ENCODE assay signal across 8 cellular contexts in the genomic region with DNA sequence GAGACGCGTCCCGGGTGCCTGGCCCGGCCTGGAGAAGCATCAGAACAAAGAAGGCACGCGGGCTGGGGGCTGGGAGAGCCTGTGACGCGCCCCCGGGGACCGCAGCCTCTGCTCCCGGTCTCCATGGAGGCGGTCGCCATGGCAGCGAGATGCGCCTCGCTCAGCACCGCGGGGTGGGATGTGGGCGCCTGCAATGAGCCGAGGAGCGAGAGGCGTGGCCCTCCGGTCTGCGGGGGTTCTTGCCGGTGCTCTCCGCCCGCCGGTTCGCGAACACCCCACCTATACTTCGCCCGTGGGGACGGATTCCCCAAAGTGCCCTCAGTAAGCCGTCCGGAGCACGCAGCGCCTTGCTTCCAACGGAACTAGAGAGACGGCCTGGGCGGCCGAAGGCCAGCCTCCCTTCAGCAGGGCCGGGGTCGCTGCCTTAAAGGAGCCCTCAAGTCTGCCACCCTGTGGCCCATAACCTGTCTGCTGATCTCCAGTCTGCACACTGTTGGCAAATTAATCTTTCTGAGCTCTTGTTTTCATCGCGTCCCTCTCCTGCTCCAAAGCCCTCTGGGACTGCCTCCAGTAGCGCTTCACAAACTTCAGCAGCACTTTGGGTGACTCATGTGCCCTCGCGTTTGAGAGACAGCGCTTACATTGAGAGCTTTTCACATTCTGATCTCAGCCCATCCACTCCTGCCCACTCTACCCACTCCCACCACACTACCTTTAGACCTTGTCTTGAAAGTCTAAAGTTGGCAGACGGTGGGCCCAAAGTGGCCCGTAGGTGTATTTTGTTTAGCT. TPM values are rescaled to one million over a fixed set of nuclear protein-coding genes. Genes with fewer than 3 reads are reported as not detected.
DNase-seq lines count a peak whose midpoint lies in the region; ATAC-seq and TF ChIP-seq lines count a peak whose summit lies in the region.

No MANE protein-coding gene starts in this region.

- H3K36me3 ChIP-seq in duodenal mucosa (ENCODE audit: control insufficient read depth in 1 of 2, insufficient read depth in 2 of 2, low read length in 2 of 2) (no peaks in the 10 kb centered on the region), lower lobe of right lung (no peaks in the 10 kb centered on the region)

- peak; percentile 82 for DNase-seq in AG08396 (ENCODE audit: low spot score)
- DNase-seq in NCI-H69 (lab: John Stamatoyannopoulos, UW) = peak; percentile 94
- peak; percentile 74 to 78 for DNase-seq in activated CD4-positive, alpha-beta T cell treated with anti-CD3 and anti-CD28 coated beads, Interleukin-2, amount 50 U/mL, for 4 hours
- peak; percentile 84 for DNase-seq in lower lobe of right lung
- peak; percentile 57 to 76 (median 60) for DNase-seq in stimulated activated CD4-positive, alpha-beta T cell treated with anti-CD3 and anti-CD28 coated beads, TNF-alpha, amount 100 ng/mL, for 24 hours (ENCODE audit: low read depth in 3 of 3)

- intact Hi-C loops in lower lobe of right lung (cut with DNase I) = no loop called here

- H3K4me3 ChIP-seq in duodenal mucosa (ENCODE audit: low read depth in 1 of 2, low read length in 2 of 2) (peak overlapping the region; percentile 83 to 89), lower lobe of right lung (peak overlapping the region; percentile 65)

- peaks cover 34 to 41% of the 10 kb centered on the region in 2 donors for H3K4me1 ChIP-seq in duodenal mucosa (ENCODE audit: control insufficient read depth in 1 of 2, insufficient read depth in 2 of 2, low read length in 2 of 2)
- peaks cover 45% of the 10 kb centered on the region for H3K4me1 ChIP-seq in lower lobe of right lung

- H3K9me3 ChIP-seq in duodenal mucosa (ENCODE audit: control insufficient read depth in 1 of 2, low read length in 2 of 2) (no peaks in the 10 kb centered on the region), lower lobe of right lung (no peaks in the 10 kb centered on the region)

- H3K27me3 ChIP-seq in duodenal mucosa (ENCODE audit: control insufficient read depth in 1 of 2, insufficient read depth in 2 of 2, low read length in 2 of 2) = no peaks in the 10 kb centered on the region
- no peaks in the 10 kb centered on the region for H3K27me3 ChIP-seq in lower lobe of right lung (ENCODE audit: low read depth)

- TF ChIP-seq CTCF in lower lobe of right lung (IDR thresholded peaks at IDR 0.05) = peak; percentile 55

- ATAC-seq in GM18868 (IDR thresholded peaks at IDR 0.05; ENCODE audit: unreplicated experiment) (peak; percentile 39), HG03280 (IDR thresholded peaks at IDR 0.05; ENCODE audit: unreplicated experiment) (peak; percentile 31), lower lobe of right lung (peak; percentile 68 to 69)

- H3K27ac ChIP-seq in duodenal mucosa (ENCODE audit: low read depth, low read length) (peak overlapping the region; percentile 86), lower lobe of right lung (peak overlapping the region; percentile 83)

- H3K9ac ChIP-seq in duodenal mucosa (ENCODE audit: low read depth in 1 of 2, low read length in 2 of 2) = peak overlapping the region; percentile 81 to 87

RNA-seq across cellular contexts. Expression of a gene that starts 1.0 kb away (rescaled TPM):
- 33.2 TPM for total RNA-seq in lower lobe of right lung

RNA-seq across cellular contexts. Expression of a gene that starts 12.7 kb away (rescaled TPM):
- total RNA-seq in lower lobe of right lung = 3.9 TPM

RNA-seq across cellular contexts. Expression of a gene that starts 18.0 kb away (rescaled TPM):
- 76.2 TPM for total RNA-seq in lower lobe of right lung

RNA-seq across cellular contexts. Expression of a gene that starts 27.6 kb away (rescaled TPM):
- total RNA-seq in lower lobe of right lung = 97.7 TPM

RNA-seq across cellular contexts. Expression of a gene that starts 36.1 kb away (rescaled TPM):
- total RNA-seq in lower lobe of right lung = 36.9 TPM

Comparison
In these comparisons a context has a peak if more than half of its experiments do, and no peak if none do; other contexts are left out.
1. Peak in every context shown above with its lines: DNase-seq, ATAC-seq, H3K4me3 ChIP-seq and H3K27ac ChIP-seq.